Comparison of ENCODE assay signal across 2 cellular contexts in the genomic region with DNA sequence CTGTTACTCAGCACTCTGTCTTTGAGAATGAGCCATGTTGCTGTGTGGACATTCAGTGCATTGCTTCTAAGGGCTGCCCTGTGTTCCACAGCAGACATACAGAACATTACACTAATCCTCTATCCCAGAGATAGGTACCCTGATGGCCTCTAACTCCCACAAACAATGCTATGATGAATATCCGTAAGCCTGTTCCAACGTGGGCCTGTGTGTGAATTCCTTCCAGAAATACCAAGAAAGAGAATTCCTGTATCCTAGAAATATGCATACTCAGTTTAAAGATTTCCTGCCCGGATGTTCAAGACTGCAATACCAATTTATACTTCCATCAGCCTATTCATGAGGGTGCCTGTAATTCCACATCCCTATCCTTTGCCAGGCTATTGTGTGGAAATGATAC.
TF ChIP-seq lines count a peak whose summit lies in the region.

No MANE protein-coding gene starts in this region.

TF ChIP-seq in K562, 482 proteins besides CTCF, POLR2A, EP300 and RAD21:
- TF ChIP-seq RBM14 (IDR thresholded peaks at IDR 0.05; ENCODE audit: borderline replicate concordance, insufficient read depth, low read depth, low read length) (no peak), ZNF76 (CRISPR knock-in tag; IDR thresholded peaks at IDR 0.05; ENCODE audit: borderline replicate concordance) (no peak), PRDM10 (IDR thresholded peaks at IDR 0.05; ENCODE audit: partially characterized antibody) (no peak), ADNP (tag; IDR thresholded peaks at IDR 0.05) (no peak), ZNF140 (CRISPR knock-in tag; IDR thresholded peaks at IDR 0.05) (no peak), TGIF2 (CRISPR knock-in tag; IDR thresholded peaks at IDR 0.05) (no peak), ESRRA (IDR thresholded peaks at IDR 0.05; ENCODE audit: borderline replicate concordance, low read depth) (no peak), BACH1 (tag; IDR thresholded peaks at IDR 0.05) (no peak), YBX1 (IDR thresholded peaks at IDR 0.05) (no peak), KDM1A (IDR thresholded peaks at IDR 0.05) (no peak), ARID4B (CRISPR knock-in tag; IDR thresholded peaks at IDR 0.05) (no peak), XRCC3 (IDR thresholded peaks at IDR 0.05) (no peak), CREM (IDR thresholded peaks at IDR 0.05; ENCODE audit: low read depth) (no peak), CHD2 (IDR thresholded peaks at IDR 0.05; ENCODE audit: low read depth, low read length) (no peak), ZEB2 (IDR thresholded peaks at IDR 0.05) (no peak), BHLHE40 (IDR thresholded peaks at IDR 0.05; ENCODE audit: low read length) (no peak)
- TF ChIP-seq, protein P1, sequence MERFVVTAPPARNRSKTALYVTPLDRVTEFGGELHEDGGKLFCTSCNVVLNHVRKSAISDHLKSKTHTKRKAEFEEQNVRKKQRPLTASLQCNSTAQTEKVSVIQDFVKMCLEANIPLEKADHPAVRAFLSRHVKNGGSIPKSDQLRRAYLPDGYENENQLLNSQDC (CRISPR knock-in tag; IDR thresholded peaks at IDR 0.05): no peak
TF ChIP-seq in K562: peak in this region for 0.

TF ChIP-seq in endothelial cell of umbilical vein, 7 proteins besides CTCF, POLR2A, EP300 and RAD21:
- no peak for TF ChIP-seq MYC (IDR thresholded peaks at IDR 0.05; ENCODE audit: low read depth, low read length)
- TF ChIP-seq JUN (IDR thresholded peaks at IDR 0.05; ENCODE audit: borderline replicate concordance, insufficient read depth, insufficient read length, low read depth): peak; percentile 18
